ENCODE assay signal across 22 cellular contexts in the genomic region with DNA sequence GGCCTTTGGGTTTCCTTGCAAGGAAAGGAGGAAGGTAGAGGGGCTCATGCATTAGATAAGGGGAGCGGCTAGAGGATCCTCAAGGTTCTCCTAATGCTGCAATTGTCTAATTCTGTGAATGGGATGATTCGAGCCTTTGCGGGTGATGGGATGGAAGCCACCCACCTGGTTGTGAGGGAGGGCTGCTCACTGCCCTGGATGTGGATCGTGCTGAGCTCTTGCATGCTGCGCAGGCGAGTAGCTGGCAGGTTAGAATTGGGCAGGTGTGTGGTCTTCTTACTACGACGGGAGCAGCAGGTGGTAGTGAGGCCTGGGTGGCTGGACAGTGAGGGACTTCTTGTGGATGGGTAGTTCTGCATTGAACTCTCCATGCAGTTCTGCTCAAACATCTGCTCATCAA.
"Had no signal": no experiment of that assay in that cellular context is flagged by ENCODE, and none has a peak within 500 bp of the region (broad histone marks: within the 10 kb centered on the region; RNA-seq: fewer than 3 reads in every experiment).

No MANE protein-coding gene starts in this region.

- H3K27ac ChIP-seq: HL-60 had no signal

- H3K4me2 ChIP-seq: SK-N-SH had no signal

- H3K27me3 ChIP-seq: MG63 had no signal

- FAIRE-seq: HTR-8/SVneo, RCC 7860 had no signal

- H3K4me3 ChIP-seq: MG63 had no signal

- H3K9ac ChIP-seq: SK-N-SH had no signal

- H3K9me3 ChIP-seq: MG63, SK-N-SH had no signal

- H3K36me3 ChIP-seq: MG63 had no signal

- DNase-seq: Karpas-422, KG1, MG63, NCI-H1092, NCI-H1105 treated with DMSO at 0.1 percent for 48 hours, NCI-H1417 treated with DMSO at 0.1 percent for 48 hours, NCI-H146, NCI-H1694 treated with DMSO at 0.1 percent for 48 hours, NCI-H1930, NCI-H2081, NCI-H2107, NCI-H2227 treated with DMSO at 0.1 percent for 48 hours, NCI-H524 treated with DMSO at 0.1 percent for 48 hours, NCI-H69, NCI-H774, Right ventricle myocardium superior, RPMI8226, SK-N-SH, SW 1271 had no signal
